In genomic region chr14:33792387-33793368, GRCh38 we compare ENCODE assay signal across 8 cellular contexts.
DNase-seq lines count a peak whose midpoint lies in the region; ATAC-seq and TF ChIP-seq lines count a peak whose summit lies in the region.

No MANE protein-coding gene starts in this region.

- DNase-seq in AML-193 (lab: John Stamatoyannopoulos, UW) (peak; percentile 27 to 46), HuH-7.5 (ENCODE audit: low spot score) (peak; percentile 62), OCI-LY7 (ENCODE audit: low spot score) (peak; percentile 58), esophagus muscularis mucosa (ENCODE audit: extremely low spot score) (peak; percentile 94), naive B cell (peak; percentile 21)
- DNase-seq in activated T-cell treated with anti-CD3 and anti-CD28 coated beads, Interleukin-2, amount 50 U/mL, for 24 hours: peak; percentile 79
- peak; percentile 16 to 24 for DNase-seq in stimulated activated CD8-positive, alpha-beta memory T cell treated with anti-CD3 and anti-CD28 coated beads, Interleukin-7, amount 100 ng/mL, for 4 hours (ENCODE audit: low read depth in 2 of 2)

- H3K9me3 Mint-ChIP-seq in activated T-cell treated with anti-CD3 and anti-CD28 coated beads, Interleukin-2, amount 50 U/mL, for 24 hours: no peaks in the 10 kb centered on the region
- H3K9me3 Mint-ChIP-seq in naive B cell: no peaks in the 10 kb centered on the region

- H3K27ac ChIP-seq in OCI-LY7 (ENCODE audit: low read depth, low read length, poor library complexity, severe bottlenecking): no peak overlapping the region
- H3K27ac ChIP-seq in esophagus muscularis mucosa (replicated peaks in 1 of 4): peak overlapping the region in 3 of 4 donors; percentile 33 to 54 (median 44)

- BruUV-seq in OCI-LY7 (replicated peaks; lab: Mats Ljungman, UMichigan): no TSS peak

- WGBS in esophagus muscularis mucosa: 11% methylated on average over 19 of the region's 19 CpGs

- TF ChIP-seq CTCF in OCI-LY7 (conservative IDR thresholded peaks at IDR 0.05; ENCODE audit: low read length): peak; percentile 97
- TF ChIP-seq CTCF in esophagus muscularis mucosa (IDR thresholded peaks at IDR 0.05): peak; percentile 89 to 96 (median 94)

- no peak for TF ChIP-seq EP300 in esophagus muscularis mucosa (IDR thresholded peaks at IDR 0.05)

- H3K27me3 ChIP-seq in esophagus muscularis mucosa: no peaks in the 10 kb centered on the region

- H3K9me2 ChIP-seq in OCI-LY7 (ENCODE audit: insufficient read depth, low read length): no peaks in the 10 kb centered on the region

- H3K4me3 Mint-ChIP-seq in activated T-cell treated with anti-CD3 and anti-CD28 coated beads, Interleukin-2, amount 50 U/mL, for 24 hours: peak overlapping the region; percentile 45
- H3K4me3 Mint-ChIP-seq in naive B cell: peak overlapping the region in 2 of 8 donors; percentile 48 to 49

- H3K4me3 ChIP-seq in OCI-LY7 (ENCODE audit: low read depth, low read length, poor library complexity, severe bottlenecking): no peak overlapping the region
- H3K4me3 ChIP-seq in esophagus muscularis mucosa: peak overlapping the region; percentile 32 to 41 (median 37)

- no peak overlapping the region for H3K27ac Mint-ChIP-seq in activated T-cell treated with anti-CD3 and anti-CD28 coated beads, Interleukin-2, amount 50 U/mL, for 24 hours
- no peak overlapping the region for H3K27ac Mint-ChIP-seq in naive B cell

- H4K20me1 ChIP-seq in OCI-LY7 (ENCODE audit: insufficient read depth, low read length): no peaks in the 10 kb centered on the region

- intact Hi-C loops in OCI-LY7 (cut with micrococcal nuclease; ENCODE audit: unreplicated experiment): loop anchor here (2.0 to 10.0 kb wide), 4 partner anchors 115 to 1216 kb away; no protein-coding TSS in a partner anchor
- intact Hi-C loops in esophagus muscularis mucosa (cut with DNase I): loop anchor here (2.0 to 10.0 kb wide), 3 partner anchors 855 to 1216 kb away; partner anchors contain the start of gene NPAS3

- H3K27me3 Mint-ChIP-seq in activated T-cell treated with anti-CD3 and anti-CD28 coated beads, Interleukin-2, amount 50 U/mL, for 24 hours: peaks cover 40% of the 10 kb centered on the region
- peaks cover 39 to 52% (median 41%) of the 10 kb centered on the region in 3 donors for H3K27me3 Mint-ChIP-seq in naive B cell

- CTCF ChIA-PET in OCI-LY7 (lab: Charles Lee; ENCODE audit: unreplicated experiment): no interaction called here

- no peaks in the 10 kb centered on the region for H3K79me2 ChIP-seq in OCI-LY7 (ENCODE audit: insufficient read depth, low read depth, low read length)

- H3K4me1 ChIP-seq in OCI-LY7 (ENCODE audit: insufficient read depth, low read length, poor library complexity, severe bottlenecking) (no peaks in the 10 kb centered on the region), esophagus muscularis mucosa (peaks cover 0 to 28% (median 16%) of the 10 kb centered on the region in 4 donors)

- no peak overlapping the region for H3K4me2 ChIP-seq in OCI-LY7 (ENCODE audit: low read length)

- H2AFZ ChIP-seq in OCI-LY7 (ENCODE audit: low read length): no peak overlapping the region; the same call in 1 of the 2 replicates

- H3K9me3 ChIP-seq in OCI-LY7 (ENCODE audit: low read length): no peaks in the 10 kb centered on the region
- no peaks in the 10 kb centered on the region for H3K9me3 ChIP-seq in esophagus muscularis mucosa

- TF ChIP-seq POLR2A in esophagus muscularis mucosa (IDR thresholded peaks at IDR 0.05; ENCODE audit: low read depth): no peak

- H3K36me3 ChIP-seq in OCI-LY7 (ENCODE audit: insufficient read depth, low read length) (no peaks in the 10 kb centered on the region), esophagus muscularis mucosa (no peaks in the 10 kb centered on the region)

- peak; percentile 56 for ATAC-seq in GM19324 (IDR thresholded peaks at IDR 0.05; ENCODE audit: low FRiP score, unreplicated experiment)
- ATAC-seq in naive B cell (ENCODE audit: low read depth in 2 of 2): no peak

- H3K36me3 Mint-ChIP-seq in activated T-cell treated with anti-CD3 and anti-CD28 coated beads, Interleukin-2, amount 50 U/mL, for 24 hours (ENCODE audit: low read depth): no peaks in the 10 kb centered on the region
- no peaks in the 10 kb centered on the region for H3K36me3 Mint-ChIP-seq in naive B cell

- POLR2A ChIA-PET in OCI-LY7 (lab: Charles Lee): interaction anchor here (0.7 to 1.0 kb wide), 2 partner anchors 10 to 1713 kb away, joined by 3 to 5 read pairs; no protein-coding TSS in a partner anchor

- H3K4me1 Mint-ChIP-seq in activated T-cell treated with anti-CD3 and anti-CD28 coated beads, Interleukin-2, amount 50 U/mL, for 24 hours (ENCODE audit: low read depth): peaks cover 23% of the 10 kb centered on the region
- peaks cover 0 to 11% (median 0%) of the 10 kb centered on the region in 3 donors for H3K4me1 Mint-ChIP-seq in naive B cell

Comparison
In these comparisons a context has a peak if more than half of its experiments do, and no peak if none do; other contexts are left out.
1. DNase-seq: peak in every context shown above with its lines; median percentile 94 in esophagus muscularis mucosa; 79 in activated T-cell treated with anti-CD3 and anti-CD28 coated beads, Interleukin-2, amount 50 U/mL, for 24 hours; 62 in HuH-7.5; 58 in OCI-LY7; 36 in AML-193; 21 in naive B cell; 20 in stimulated activated CD8-positive, alpha-beta memory T cell treated with anti-CD3 and anti-CD28 coated beads, Interleukin-7, amount 100 ng/mL, for 4 hours.